ENCODE assay signal across 1 cellular context in the genomic region with DNA sequence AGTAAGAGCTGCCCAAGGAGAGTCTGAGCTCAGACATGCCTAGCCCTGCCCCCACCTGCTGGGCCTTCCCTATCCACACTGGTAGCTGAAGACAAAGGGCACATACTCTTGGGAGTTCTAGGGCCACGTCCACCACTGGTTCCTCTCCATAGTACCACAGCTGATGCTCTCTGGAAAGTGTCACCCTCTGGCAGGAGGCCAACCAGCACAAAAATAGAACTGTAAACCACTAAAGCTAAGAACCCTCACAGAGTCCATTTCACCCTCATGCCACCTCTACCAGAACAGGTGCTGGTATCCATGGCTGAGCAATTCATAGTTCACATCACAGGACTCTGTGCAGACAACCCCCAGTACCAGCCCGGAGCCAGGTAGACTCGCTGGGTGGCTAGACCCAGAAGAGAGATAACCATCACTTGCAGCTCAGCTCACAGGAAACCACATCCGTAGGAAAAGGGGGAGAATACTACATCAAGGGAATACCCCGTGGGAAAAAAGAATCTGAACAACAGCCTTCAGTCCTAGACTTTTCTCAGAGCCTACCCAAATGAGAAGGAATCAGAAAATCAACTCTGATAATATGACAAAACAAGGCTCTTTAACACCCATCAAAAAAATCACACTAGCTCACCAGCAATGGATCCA.
TF ChIP-seq lines count a peak whose summit lies in the region.

No MANE protein-coding gene starts in this region.

TF ChIP-seq in GM12878, 131 proteins besides CTCF, POLR2A, EP300 and RAD21:
- TF ChIP-seq, protein P1, sequence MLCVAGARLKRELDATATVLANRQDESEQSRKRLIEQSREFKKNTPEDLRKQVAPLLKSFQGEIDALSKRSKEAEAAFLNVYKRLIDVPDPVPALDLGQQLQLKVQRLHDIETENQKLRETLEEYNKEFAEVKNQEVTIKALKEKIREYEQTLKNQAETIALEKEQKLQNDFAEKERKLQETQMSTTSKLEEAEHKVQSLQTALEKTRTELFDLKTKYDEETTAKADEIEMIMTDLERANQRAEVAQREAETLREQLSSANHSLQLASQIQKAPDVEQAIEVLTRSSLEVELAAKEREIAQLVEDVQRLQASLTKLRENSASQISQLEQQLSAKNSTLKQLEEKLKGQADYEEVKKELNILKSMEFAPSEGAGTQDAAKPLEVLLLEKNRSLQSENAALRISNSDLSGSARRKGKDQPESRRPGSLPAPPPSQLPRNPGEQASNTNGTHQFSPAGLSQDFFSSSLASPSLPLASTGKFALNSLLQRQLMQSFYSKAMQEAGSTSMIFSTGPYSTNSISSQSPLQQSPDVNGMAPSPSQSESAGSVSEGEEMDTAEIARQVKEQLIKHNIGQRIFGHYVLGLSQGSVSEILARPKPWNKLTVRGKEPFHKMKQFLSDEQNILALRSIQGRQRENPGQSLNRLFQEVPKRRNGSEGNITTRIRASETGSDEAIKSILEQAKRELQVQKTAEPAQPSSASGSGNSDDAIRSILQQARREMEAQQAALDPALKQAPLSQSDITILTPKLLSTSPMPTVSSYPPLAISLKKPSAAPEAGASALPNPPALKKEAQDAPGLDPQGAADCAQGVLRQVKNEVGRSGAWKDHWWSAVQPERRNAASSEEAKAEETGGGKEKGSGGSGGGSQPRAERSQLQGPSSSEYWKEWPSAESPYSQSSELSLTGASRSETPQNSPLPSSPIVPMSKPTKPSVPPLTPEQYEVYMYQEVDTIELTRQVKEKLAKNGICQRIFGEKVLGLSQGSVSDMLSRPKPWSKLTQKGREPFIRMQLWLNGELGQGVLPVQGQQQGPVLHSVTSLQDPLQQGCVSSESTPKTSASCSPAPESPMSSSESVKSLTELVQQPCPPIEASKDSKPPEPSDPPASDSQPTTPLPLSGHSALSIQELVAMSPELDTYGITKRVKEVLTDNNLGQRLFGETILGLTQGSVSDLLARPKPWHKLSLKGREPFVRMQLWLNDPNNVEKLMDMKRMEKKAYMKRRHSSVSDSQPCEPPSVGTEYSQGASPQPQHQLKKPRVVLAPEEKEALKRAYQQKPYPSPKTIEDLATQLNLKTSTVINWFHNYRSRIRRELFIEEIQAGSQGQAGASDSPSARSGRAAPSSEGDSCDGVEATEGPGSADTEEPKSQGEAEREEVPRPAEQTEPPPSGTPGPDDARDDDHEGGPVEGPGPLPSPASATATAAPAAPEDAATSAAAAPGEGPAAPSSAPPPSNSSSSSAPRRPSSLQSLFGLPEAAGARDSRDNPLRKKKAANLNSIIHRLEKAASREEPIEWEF (IDR thresholded peaks at IDR 0.05; ENCODE audit: insufficient replicate concordance, low read depth, low read length): no peak
- no peak for TF ChIP-seq BHLHE40 (IDR thresholded peaks at IDR 0.05; ENCODE audit: borderline replicate concordance in 1 of 2, low read depth in 2 of 2, low read length in 1 of 2)
- TF ChIP-seq, protein P2, sequence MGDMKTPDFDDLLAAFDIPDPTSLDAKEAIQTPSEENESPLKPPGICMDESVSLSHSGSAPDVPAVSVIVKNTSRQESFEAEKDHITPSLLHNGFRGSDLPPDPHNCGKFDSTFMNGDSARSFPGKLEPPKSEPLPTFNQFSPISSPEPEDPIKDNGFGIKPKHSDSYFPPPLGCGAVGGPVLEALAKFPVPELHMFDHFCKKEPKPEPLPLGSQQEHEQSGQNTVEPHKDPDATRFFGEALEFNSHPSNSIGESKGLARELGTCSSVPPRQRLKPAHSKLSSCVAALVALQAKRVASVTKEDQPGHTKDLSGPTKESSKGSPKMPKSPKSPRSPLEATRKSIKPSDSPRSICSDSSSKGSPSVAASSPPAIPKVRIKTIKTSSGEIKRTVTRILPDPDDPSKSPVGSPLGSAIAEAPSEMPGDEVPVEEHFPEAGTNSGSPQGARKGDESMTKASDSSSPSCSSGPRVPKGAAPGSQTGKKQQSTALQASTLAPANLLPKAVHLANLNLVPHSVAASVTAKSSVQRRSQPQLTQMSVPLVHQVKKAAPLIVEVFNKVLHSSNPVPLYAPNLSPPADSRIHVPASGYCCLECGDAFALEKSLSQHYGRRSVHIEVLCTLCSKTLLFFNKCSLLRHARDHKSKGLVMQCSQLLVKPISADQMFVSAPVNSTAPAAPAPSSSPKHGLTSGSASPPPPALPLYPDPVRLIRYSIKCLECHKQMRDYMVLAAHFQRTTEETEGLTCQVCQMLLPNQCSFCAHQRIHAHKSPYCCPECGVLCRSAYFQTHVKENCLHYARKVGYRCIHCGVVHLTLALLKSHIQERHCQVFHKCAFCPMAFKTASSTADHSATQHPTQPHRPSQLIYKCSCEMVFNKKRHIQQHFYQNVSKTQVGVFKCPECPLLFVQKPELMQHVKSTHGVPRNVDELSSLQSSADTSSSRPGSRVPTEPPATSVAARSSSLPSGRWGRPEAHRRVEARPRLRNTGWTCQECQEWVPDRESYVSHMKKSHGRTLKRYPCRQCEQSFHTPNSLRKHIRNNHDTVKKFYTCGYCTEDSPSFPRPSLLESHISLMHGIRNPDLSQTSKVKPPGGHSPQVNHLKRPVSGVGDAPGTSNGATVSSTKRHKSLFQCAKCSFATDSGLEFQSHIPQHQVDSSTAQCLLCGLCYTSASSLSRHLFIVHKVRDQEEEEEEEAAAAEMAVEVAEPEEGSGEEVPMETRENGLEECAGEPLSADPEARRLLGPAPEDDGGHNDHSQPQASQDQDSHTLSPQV (IDR thresholded peaks at IDR 0.05): no peak
- no peak for TF ChIP-seq POLR2AphosphoS5 (IDR thresholded peaks at IDR 0.05; ENCODE audit: low read length)
- TF ChIP-seq STAT1 (conservative IDR thresholded peaks at IDR 0.05): no peak
- TF ChIP-seq, protein P3, sequence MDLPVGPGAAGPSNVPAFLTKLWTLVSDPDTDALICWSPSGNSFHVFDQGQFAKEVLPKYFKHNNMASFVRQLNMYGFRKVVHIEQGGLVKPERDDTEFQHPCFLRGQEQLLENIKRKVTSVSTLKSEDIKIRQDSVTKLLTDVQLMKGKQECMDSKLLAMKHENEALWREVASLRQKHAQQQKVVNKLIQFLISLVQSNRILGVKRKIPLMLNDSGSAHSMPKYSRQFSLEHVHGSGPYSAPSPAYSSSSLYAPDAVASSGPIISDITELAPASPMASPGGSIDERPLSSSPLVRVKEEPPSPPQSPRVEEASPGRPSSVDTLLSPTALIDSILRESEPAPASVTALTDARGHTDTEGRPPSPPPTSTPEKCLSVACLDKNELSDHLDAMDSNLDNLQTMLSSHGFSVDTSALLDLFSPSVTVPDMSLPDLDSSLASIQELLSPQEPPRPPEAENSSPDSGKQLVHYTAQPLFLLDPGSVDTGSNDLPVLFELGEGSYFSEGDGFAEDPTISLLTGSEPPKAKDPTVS (IDR thresholded peaks at IDR 0.05; ENCODE audit: low read depth, low read length): no peak
- TF ChIP-seq EED (IDR thresholded peaks at IDR 0.05; ENCODE audit: low read depth): no peak
- TF ChIP-seq, protein P4, sequence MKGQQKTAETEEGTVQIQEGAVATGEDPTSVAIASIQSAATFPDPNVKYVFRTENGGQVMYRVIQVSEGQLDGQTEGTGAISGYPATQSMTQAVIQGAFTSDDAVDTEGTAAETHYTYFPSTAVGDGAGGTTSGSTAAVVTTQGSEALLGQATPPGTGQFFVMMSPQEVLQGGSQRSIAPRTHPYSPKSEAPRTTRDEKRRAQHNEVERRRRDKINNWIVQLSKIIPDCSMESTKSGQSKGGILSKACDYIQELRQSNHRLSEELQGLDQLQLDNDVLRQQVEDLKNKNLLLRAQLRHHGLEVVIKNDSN (IDR thresholded peaks at IDR 0.05; ENCODE audit: borderline replicate concordance, extremely low read length, insufficient read depth, low read depth, low read length): no peak
- TF ChIP-seq TCF12 (IDR thresholded peaks at IDR 0.05; ENCODE audit: low read depth, low read length): no peak
- no peak for TF ChIP-seq ZNF622 (IDR thresholded peaks at IDR 0.05)
- TF ChIP-seq SRF (IDR thresholded peaks at IDR 0.05; ENCODE audit: low read depth in 2 of 2, low read length in 2 of 2): no peak
- no peak for TF ChIP-seq FOXM1 (IDR thresholded peaks at IDR 0.05; ENCODE audit: low read depth, low read length)
- TF ChIP-seq, protein P5, sequence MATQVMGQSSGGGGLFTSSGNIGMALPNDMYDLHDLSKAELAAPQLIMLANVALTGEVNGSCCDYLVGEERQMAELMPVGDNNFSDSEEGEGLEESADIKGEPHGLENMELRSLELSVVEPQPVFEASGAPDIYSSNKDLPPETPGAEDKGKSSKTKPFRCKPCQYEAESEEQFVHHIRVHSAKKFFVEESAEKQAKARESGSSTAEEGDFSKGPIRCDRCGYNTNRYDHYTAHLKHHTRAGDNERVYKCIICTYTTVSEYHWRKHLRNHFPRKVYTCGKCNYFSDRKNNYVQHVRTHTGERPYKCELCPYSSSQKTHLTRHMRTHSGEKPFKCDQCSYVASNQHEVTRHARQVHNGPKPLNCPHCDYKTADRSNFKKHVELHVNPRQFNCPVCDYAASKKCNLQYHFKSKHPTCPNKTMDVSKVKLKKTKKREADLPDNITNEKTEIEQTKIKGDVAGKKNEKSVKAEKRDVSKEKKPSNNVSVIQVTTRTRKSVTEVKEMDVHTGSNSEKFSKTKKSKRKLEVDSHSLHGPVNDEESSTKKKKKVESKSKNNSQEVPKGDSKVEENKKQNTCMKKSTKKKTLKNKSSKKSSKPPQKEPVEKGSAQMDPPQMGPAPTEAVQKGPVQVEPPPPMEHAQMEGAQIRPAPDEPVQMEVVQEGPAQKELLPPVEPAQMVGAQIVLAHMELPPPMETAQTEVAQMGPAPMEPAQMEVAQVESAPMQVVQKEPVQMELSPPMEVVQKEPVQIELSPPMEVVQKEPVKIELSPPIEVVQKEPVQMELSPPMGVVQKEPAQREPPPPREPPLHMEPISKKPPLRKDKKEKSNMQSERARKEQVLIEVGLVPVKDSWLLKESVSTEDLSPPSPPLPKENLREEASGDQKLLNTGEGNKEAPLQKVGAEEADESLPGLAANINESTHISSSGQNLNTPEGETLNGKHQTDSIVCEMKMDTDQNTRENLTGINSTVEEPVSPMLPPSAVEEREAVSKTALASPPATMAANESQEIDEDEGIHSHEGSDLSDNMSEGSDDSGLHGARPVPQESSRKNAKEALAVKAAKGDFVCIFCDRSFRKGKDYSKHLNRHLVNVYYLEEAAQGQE (IDR thresholded peaks at IDR 0.05; ENCODE audit: low read depth, low read length): no peak
- TF ChIP-seq IRF4 (IDR thresholded peaks at IDR 0.05; ENCODE audit: low read depth, low read length): no peak
- no peak for TF ChIP-seq SPI1 (IDR thresholded peaks at IDR 0.05; ENCODE audit: borderline replicate concordance, insufficient read depth, low read depth, low read length)
- TF ChIP-seq YBX1 (IDR thresholded peaks at IDR 0.05): no peak
